8 cellular contexts compared by ENCODE assay signal in the genomic region with DNA sequence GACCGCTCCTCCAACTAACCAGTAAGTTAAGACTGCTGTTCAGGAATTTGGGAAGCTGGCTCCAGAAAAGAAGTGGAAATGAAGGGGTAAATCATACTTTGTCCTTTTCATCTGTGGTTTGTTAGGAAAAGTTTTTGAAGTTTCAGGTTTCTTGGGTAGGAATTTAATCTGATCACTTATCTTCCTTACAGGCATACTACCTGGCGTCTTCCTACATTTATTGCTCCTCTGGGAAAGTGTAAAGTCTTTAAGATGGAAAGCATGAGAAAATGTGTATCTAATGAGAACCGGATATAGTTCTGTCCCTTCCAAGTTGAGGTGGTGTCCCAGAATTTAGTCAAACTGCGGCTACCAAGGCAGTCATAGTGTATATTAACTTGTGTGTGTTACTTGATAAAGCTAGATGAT. TPM values are rescaled to one million over a fixed set of nuclear protein-coding genes. Genes with fewer than 3 reads are reported as not detected.
DNase-seq lines count a peak whose midpoint lies in the region; ATAC-seq and TF ChIP-seq lines count a peak whose summit lies in the region.

No MANE protein-coding gene starts in this region.

- no peaks in the 10 kb centered on the region for H3K9me2 ChIP-seq in PC-3 (replicated peaks; ENCODE audit: low read length)

- H3K4me1 ChIP-seq in PC-3 (ENCODE audit: insufficient read depth, low read length): peaks cover 14% of the 10 kb centered on the region; the same call in 1 of the 2 replicates

- H3K9me3 Mint-ChIP-seq in Calu3 (ENCODE audit: low read depth, unreplicated experiment) (no peaks in the 10 kb centered on the region), osteocyte (ENCODE audit: unreplicated experiment) (no peaks in the 10 kb centered on the region)

- no peak overlapping the region for H3K27ac ChIP-seq in PC-3 (ENCODE audit: low read length)
- H3K27ac ChIP-seq in caudate nucleus (ENCODE audit: low read depth, low read length): no peak overlapping the region

- H3K27me3 Mint-ChIP-seq in Calu3 (ENCODE audit: unreplicated experiment): no peaks in the 10 kb centered on the region
- H3K27me3 Mint-ChIP-seq in osteocyte (ENCODE audit: unreplicated experiment): peaks cover 9% of the 10 kb centered on the region

- BruUV-seq in Calu3 (replicated peaks; lab: Mats Ljungman, UMichigan) (TSS peak; percentile 78), PC-3 (replicated peaks; lab: Mats Ljungman, UMichigan) (no TSS peak)

- POLR2A ChIA-PET in PC-3 (lab: Charles Lee; ENCODE audit: unreplicated experiment): interaction anchor here (0.6 kb wide), 1 partner anchor 53 kb away, joined by 3 read pairs; no protein-coding TSS in a partner anchor

- H3K4me2 ChIP-seq in PC-3 (ENCODE audit: low read length): peak overlapping the region; percentile 91

- H2AFZ ChIP-seq in PC-3 (ENCODE audit: low read length): peak overlapping the region; percentile 81

- TF ChIP-seq CTCF in Calu3 (IDR thresholded peaks at IDR 0.05; ENCODE audit: unreplicated experiment): no peak
- no peak for TF ChIP-seq CTCF in PC-3 (conservative IDR thresholded peaks at IDR 0.05; ENCODE audit: low read depth, low read length)
- no peak for TF ChIP-seq CTCF in epithelial cell of proximal tubule (conservative IDR thresholded peaks at IDR 0.05; ENCODE audit: low read depth, low read length)
- TF ChIP-seq CTCF in osteocyte (IDR thresholded peaks at IDR 0.05): no peak
- TF ChIP-seq CTCF in omental fat pad (IDR thresholded peaks at IDR 0.05): no peak
- no peak for TF ChIP-seq CTCF in GM10266 (IDR thresholded peaks at IDR 0.05; ENCODE audit: control insufficient read depth, insufficient read depth, low read depth, missing control alignments)

- H3K9ac ChIP-seq in PC-3 (ENCODE audit: low read length): peak overlapping the region; percentile 81

- no peaks in the 10 kb centered on the region for H3F3A ChIP-seq in PC-3 (ENCODE audit: low read length, unreplicated experiment)

- H3K4me3 Mint-ChIP-seq in Calu3 (ENCODE audit: low read depth, unreplicated experiment) (peak overlapping the region; percentile 97), osteocyte (ENCODE audit: unreplicated experiment) (peak overlapping the region; percentile 99)

- H3K79me2 ChIP-seq in PC-3 (ENCODE audit: low read length): peaks cover 60% of the 10 kb centered on the region

- ATAC-seq in PC-3: no peak
- no peak for ATAC-seq in omental fat pad (ENCODE audit: low FRiP score)
- no peak for ATAC-seq in GM21619 (IDR thresholded peaks at IDR 0.05; ENCODE audit: unreplicated experiment)

- H3K4me1 Mint-ChIP-seq in Calu3 (ENCODE audit: low read depth, unreplicated experiment) (peaks cover 24% of the 10 kb centered on the region), osteocyte (ENCODE audit: unreplicated experiment) (peaks cover 29% of the 10 kb centered on the region)

- 0 out of 2 replicates have a peak, but pooled peaks cover 10% of the 10 kb centered on the region for H4K20me1 ChIP-seq in PC-3 (ENCODE audit: low read length)

- H3K36me3 ChIP-seq in PC-3 (ENCODE audit: low read depth, low read length): no peaks in the 10 kb centered on the region

- intact Hi-C loops in Calu3 (cut with micrococcal nuclease; ENCODE audit: unreplicated experiment) (loop anchor here (1.0 to 5.0 kb wide), 4 partner anchors 97 to 199 kb away; no protein-coding TSS in a partner anchor), PC-3 (cut with micrococcal nuclease) (loop anchor here (2.0 to 5.0 kb wide), 3 partner anchors 72 to 148 kb away; no protein-coding TSS in a partner anchor)

- peak overlapping the region; percentile 93 for H3K27ac Mint-ChIP-seq in Calu3 (ENCODE audit: unreplicated experiment)
- H3K27ac Mint-ChIP-seq in osteocyte (ENCODE audit: unreplicated experiment): peak overlapping the region; percentile 98

- H3K4me3 ChIP-seq in PC-3 (ENCODE audit: low read length): peak overlapping the region; percentile 95
- H3K4me3 ChIP-seq in epithelial cell of proximal tubule (ENCODE audit: low read depth, low read length): peak overlapping the region; percentile 91

- no peaks in the 10 kb centered on the region for H3K27me3 ChIP-seq in PC-3 (ENCODE audit: low read length)

- H3K36me3 Mint-ChIP-seq in Calu3 (ENCODE audit: insufficient read depth, unreplicated experiment) (peaks cover 64% of the 10 kb centered on the region), osteocyte (ENCODE audit: unreplicated experiment) (no peaks in the 10 kb centered on the region)

- CTCF ChIA-PET in Calu3 (lab: Charles Lee) (interaction anchor here (0.5 to 2.5 kb wide), 5 partner anchors 100 to 199 kb away, joined by 3 to 15 read pairs (median 12); no protein-coding TSS in a partner anchor), PC-3 (lab: Charles Lee) (interaction anchor here (1.3 kb wide), 1 partner anchor 199 kb away, joined by 3 read pairs; no protein-coding TSS in a partner anchor)

- DNase-seq in Calu3: no peak
- no peak for DNase-seq in PC-3
- DNase-seq in epithelial cell of proximal tubule (ENCODE audit: low read depth): no peak
- no peak for DNase-seq in osteocyte (ENCODE audit: extremely low spot score, unreplicated experiment)
- no peak for DNase-seq in caudate nucleus (lab: John Stamatoyannopoulos, UW)
- no peak for DNase-seq in omental fat pad (ENCODE audit: low spot score)
- DNase-seq in GM10266 (ENCODE audit: extremely low spot score): no peak

- H3K9me3 ChIP-seq in PC-3 (ENCODE audit: low read length): no peaks in the 10 kb centered on the region

RNA-seq across cellular contexts. Expression of gene RASA1, which starts 1.3 kb away (rescaled TPM):
- total RNA-seq in Calu3 (2022): 163 and 193 TPM in 2 replicates
- 37.3 and 40.1 TPM in 2 replicates for total RNA-seq in PC-3 (2014; rRNA removed)
- total RNA-seq in epithelial cell of proximal tubule: 40.5 and 40.7 TPM in 2 replicates
- 29.3 and 32.1 TPM in 2 replicates for total RNA-seq in osteocyte
- 10 to 100 TPM; 22.8 to 37.7 (median 30.3) TPM for total RNA-seq in omental fat pad
